ENCODE assay signal across 17 cellular contexts in the genomic region with DNA sequence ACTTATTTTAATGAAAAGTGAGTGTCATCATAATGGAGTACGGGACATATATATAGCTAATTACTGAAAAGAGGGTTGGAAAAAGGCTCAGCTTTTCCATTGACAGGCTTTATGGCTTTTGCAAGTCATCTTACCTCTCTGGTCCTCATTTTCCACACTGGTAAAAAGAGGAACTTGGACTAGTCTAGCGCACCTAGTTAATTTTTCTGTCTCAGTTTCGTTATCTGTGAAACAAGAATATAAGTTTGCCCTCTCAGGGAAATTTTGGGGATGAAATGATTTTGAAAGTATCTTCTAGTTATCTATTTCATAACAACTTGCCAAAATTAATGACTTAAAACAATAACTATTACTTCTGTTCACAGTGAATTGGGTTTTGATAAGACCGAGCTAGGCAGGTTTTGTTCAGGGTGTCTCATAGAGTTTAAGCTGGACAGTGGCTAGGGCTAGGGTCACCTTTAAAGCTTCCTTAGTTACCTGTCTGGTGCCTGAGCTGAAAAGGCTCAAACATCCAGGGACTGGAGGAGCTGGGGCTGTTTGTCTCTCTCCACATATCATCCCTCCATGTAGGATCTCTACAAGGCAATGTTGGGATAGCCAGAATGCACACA.
DNase-seq lines count a peak whose midpoint lies in the region; ATAC-seq and TF ChIP-seq lines count a peak whose summit lies in the region.
"Had no signal": no experiment of that assay in that cellular context is flagged by ENCODE, and none has a peak within 500 bp of the region (broad histone marks: within the 10 kb centered on the region; RNA-seq: fewer than 3 reads in every experiment).

No MANE protein-coding gene starts in this region.

- H3K4me3 Mint-ChIP-seq in HFFc6 (no peak overlapping the region), osteocyte (ENCODE audit: unreplicated experiment) (no peak overlapping the region), MCF 10A (ENCODE audit: unreplicated experiment) (no peak overlapping the region)
- H3K4me3 Mint-ChIP-seq: dendritic cell treated with granulocyte-macrophage colony-stimulating factor and Interleukin-4, amounts not matched to agents 40 ng/mL and 50 ng/mL, for 4 days; neural crest cell had no signal

- TF ChIP-seq CTCF in HFFc6 (IDR thresholded peaks at IDR 0.05) (no peak), osteocyte (IDR thresholded peaks at IDR 0.05) (no peak), MCF 10A (IDR thresholded peaks at IDR 0.05; ENCODE audit: unreplicated experiment) (no peak)

- no peak overlapping the region for H3K27ac Mint-ChIP-seq in HFFc6
- no peak overlapping the region for H3K27ac Mint-ChIP-seq in osteocyte (ENCODE audit: unreplicated experiment)
- H3K27ac Mint-ChIP-seq in MCF 10A (ENCODE audit: low read depth, unreplicated experiment): no peak overlapping the region
- H3K27ac Mint-ChIP-seq: dendritic cell treated with granulocyte-macrophage colony-stimulating factor and Interleukin-4, amounts not matched to agents 40 ng/mL and 50 ng/mL, for 4 days had no signal

- H3K9me3 Mint-ChIP-seq in HFFc6: no peaks in the 10 kb centered on the region
- no peaks in the 10 kb centered on the region for H3K9me3 Mint-ChIP-seq in osteocyte (ENCODE audit: unreplicated experiment)
- no peaks in the 10 kb centered on the region for H3K9me3 Mint-ChIP-seq in MCF 10A (ENCODE audit: unreplicated experiment)
- H3K9me3 Mint-ChIP-seq: dendritic cell treated with granulocyte-macrophage colony-stimulating factor and Interleukin-4, amounts not matched to agents 40 ng/mL and 50 ng/mL, for 4 days; neural crest cell had no signal

- peaks cover 35% of the 10 kb centered on the region for H3K4me1 Mint-ChIP-seq in HFFc6 (ENCODE audit: low read depth)
- H3K4me1 Mint-ChIP-seq in osteocyte (ENCODE audit: unreplicated experiment): no peaks in the 10 kb centered on the region
- no peaks in the 10 kb centered on the region for H3K4me1 Mint-ChIP-seq in MCF 10A (ENCODE audit: insufficient read depth, unreplicated experiment)
- H3K4me1 Mint-ChIP-seq: neural crest cell had no signal

- intact Hi-C loops in MCF 10A (cut with micrococcal nuclease): no loop called here

- BruUV-seq in MCF 10A (replicated peaks; lab: Mats Ljungman, UMichigan): no TSS peak

- ATAC-seq in GM18907 (IDR thresholded peaks at IDR 0.05; ENCODE audit: unreplicated experiment): peak; percentile 86
- peak; percentile 92 for ATAC-seq in GM21529 (IDR thresholded peaks at IDR 0.05; ENCODE audit: unreplicated experiment)
- peak; percentile 77 for ATAC-seq in HG02981 (IDR thresholded peaks at IDR 0.05; ENCODE audit: unreplicated experiment)
- peak; percentile 69 for ATAC-seq in HG03575 (IDR thresholded peaks at IDR 0.05; ENCODE audit: extremely low read depth, insufficient number of reproducible peaks, low FRiP score, unreplicated experiment)

- no peaks in the 10 kb centered on the region for H3K27me3 Mint-ChIP-seq in HFFc6 (ENCODE audit: insufficient read depth)
- H3K27me3 Mint-ChIP-seq in osteocyte (ENCODE audit: unreplicated experiment): no peaks in the 10 kb centered on the region
- peaks cover 35% of the 10 kb centered on the region for H3K27me3 Mint-ChIP-seq in MCF 10A (ENCODE audit: insufficient read depth, unreplicated experiment)
- H3K27me3 Mint-ChIP-seq: dendritic cell treated with granulocyte-macrophage colony-stimulating factor and Interleukin-4, amounts not matched to agents 40 ng/mL and 50 ng/mL, for 4 days had no signal

- DNase-seq in HFFc6 (no peak), osteocyte (ENCODE audit: extremely low spot score, unreplicated experiment) (no peak), MCF 10A (ENCODE audit: unreplicated experiment) (no peak), NCI-H2227 (lab: John Stamatoyannopoulos, UW; ENCODE audit: unreplicated experiment) (no peak)
- DNase-seq: activated CD4-positive, alpha-beta T cell treated with anti-CD3 and anti-CD28 coated beads for 4 hours; activated T-cell treated with anti-CD3 and anti-CD28 coated beads, Interleukin-2, amount 50 U/mL, for 48 hours; amniotic stem cell; EL; NCI-H2171 treated with DMSO at 0.1 percent for 48 hours; PC-9; T-helper 1 cell had no signal

- no peaks in the 10 kb centered on the region for H3K36me3 Mint-ChIP-seq in HFFc6 (ENCODE audit: low read depth)
- no peaks in the 10 kb centered on the region for H3K36me3 Mint-ChIP-seq in osteocyte (ENCODE audit: unreplicated experiment)
- no peaks in the 10 kb centered on the region for H3K36me3 Mint-ChIP-seq in MCF 10A (ENCODE audit: insufficient read depth, unreplicated experiment)

- POLR2A ChIA-PET in MCF 10A (lab: Yijun Ruan, JAX): interaction anchor here (0.6 kb wide), 1 partner anchor 85 kb away, joined by 3 read pairs; no protein-coding TSS in a partner anchor

- CTCF ChIA-PET in MCF 10A (lab: Yijun Ruan, JAX): interaction anchor here (0.6 to 0.8 kb wide), 3 partner anchors 140 to 1441 kb away, joined by 3 read pairs; no protein-coding TSS in a partner anchor
